Comparison of ENCODE assay signal across 7 cellular contexts in the genomic region with DNA sequence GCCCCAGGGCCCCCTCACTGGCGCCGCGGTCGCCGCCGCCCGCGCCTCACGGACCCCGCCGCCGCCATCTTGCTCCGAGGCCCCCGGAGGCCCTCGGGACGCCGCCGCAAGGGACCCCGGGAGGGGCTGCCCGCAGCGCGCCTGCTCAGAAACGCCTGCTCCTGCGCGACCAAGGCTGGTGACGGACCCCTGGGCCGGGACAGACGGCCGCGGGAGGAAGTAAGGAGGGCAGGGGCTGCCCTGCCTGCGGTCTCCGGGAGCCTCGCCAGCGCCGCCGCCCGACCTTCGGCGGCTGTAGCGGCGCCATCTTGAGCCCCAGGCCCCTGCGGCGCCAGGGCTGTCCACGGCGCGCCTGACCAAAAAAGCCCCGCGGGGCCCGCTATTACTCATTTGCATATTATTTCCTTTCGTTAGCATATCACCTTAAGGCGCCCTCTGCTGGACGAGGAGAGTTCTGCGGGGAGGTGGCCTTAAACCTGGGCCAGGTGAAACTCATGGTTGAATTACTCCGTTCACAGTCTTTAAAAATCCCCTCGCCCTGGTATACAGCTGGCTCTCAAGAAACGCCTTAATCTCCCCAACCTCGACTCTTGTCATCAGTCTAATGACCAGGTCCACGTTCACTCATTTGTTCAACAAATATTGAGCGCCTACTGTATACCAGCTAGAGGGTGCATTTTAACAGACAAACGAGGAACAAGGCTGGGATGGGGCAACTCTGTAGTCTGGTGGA. TPM values are rescaled to one million over a fixed set of nuclear protein-coding genes. Genes with fewer than 3 reads are reported as not detected.
DNase-seq lines count a peak whose midpoint lies in the region; ATAC-seq, FAIRE-seq and TF ChIP-seq lines count a peak whose summit lies in the region.

TSS of gene REXO1 (minus strand) at position 85 of the 733 bp plus-strand sequence. CDS start 125 bp downstream, outside the sequence.

- H3K79me2 ChIP-seq in astrocyte (ENCODE audit: insufficient read depth, low read length), result peaks cover 69% of the 10 kb centered on the region

- peak; percentile 23 for FAIRE-seq in astrocyte (lab: Jason Lieb, UNC)

- H3K27me3 ChIP-seq in astrocyte (ENCODE audit: insufficient read depth, low read length), result no peaks in the 10 kb centered on the region

- no peaks in the 10 kb centered on the region for H3K9me3 ChIP-seq in astrocyte (ENCODE audit: insufficient read depth, low read depth, low read length)

- peaks cover 14% of the 10 kb centered on the region for H3K4me1 ChIP-seq in astrocyte (ENCODE audit: insufficient read depth, low read length)

- H3K4me1 Mint-ChIP-seq in astrocyte (ENCODE audit: low read depth, unreplicated experiment), result peaks cover 15% of the 10 kb centered on the region

- no peaks in the 10 kb centered on the region for H3K27me3 Mint-ChIP-seq in astrocyte (ENCODE audit: low read depth, unreplicated experiment)

- TF ChIP-seq CTCF in astrocyte (IDR thresholded peaks at IDR 0.05; ENCODE audit: insufficient read depth, low read depth, low read length) (peak; percentile 92), retinal pigment epithelial cell (conservative IDR thresholded peaks at IDR 0.05; ENCODE audit: low read depth, low read length) (peak; percentile 93)

- H3K9ac ChIP-seq in astrocyte (ENCODE audit: low read length), result peak within 1 kb of the TSS; percentile 99

- peak within 1 kb of the TSS; percentile 99 for H3K27ac Mint-ChIP-seq in astrocyte (ENCODE audit: unreplicated experiment)

- H3K27ac ChIP-seq in astrocyte (ENCODE audit: low read depth, low read length), result peak within 1 kb of the TSS; percentile 100

- ATAC-seq in GM18505 (IDR thresholded peaks at IDR 0.05; ENCODE audit: unreplicated experiment) (peak; percentile 62), HG02973 (IDR thresholded peaks at IDR 0.05; ENCODE audit: unreplicated experiment) (peak; percentile 41)

- peak within 1 kb of the TSS; percentile 96 for H3K4me3 ChIP-seq in astrocyte (ENCODE audit: insufficient read depth, low read depth, low read length)
- peak within 1 kb of the TSS; percentile 92 for H3K4me3 ChIP-seq in retinal pigment epithelial cell (ENCODE audit: low read length)

- H4K20me1 ChIP-seq in astrocyte (ENCODE audit: insufficient read depth, low read length), result peaks cover 80% of the 10 kb centered on the region

- no peaks in the 10 kb centered on the region for H3K36me3 Mint-ChIP-seq in astrocyte (ENCODE audit: low read depth, unreplicated experiment)

- peak; percentile 73 for TF ChIP-seq POLR2A in GM18505 (IDR thresholded peaks at IDR 0.05; ENCODE audit: borderline replicate concordance, extremely low read depth, insufficient read depth, insufficient read length)

- DNase-seq in NCI-H2029 (lab: John Stamatoyannopoulos, UW) (peak; percentile 93), T-helper 22 cell (ENCODE audit: low read depth) (peak; percentile 91), astrocyte (ENCODE audit: low read depth) (peak; percentile 74), hippocampal formation (lab: John Stamatoyannopoulos, UW) (peak; percentile 86 to 93), retinal pigment epithelial cell (ENCODE audit: low read depth) (peak; percentile 59)

- H3K4me3 Mint-ChIP-seq in astrocyte (ENCODE audit: unreplicated experiment), result peak within 1 kb of the TSS; percentile 95

- peak within 1 kb of the TSS; percentile 96 for H3K4me2 ChIP-seq in astrocyte (ENCODE audit: low read length)

- peak within 1 kb of the TSS; percentile 95 for H2AFZ ChIP-seq in astrocyte (ENCODE audit: low read depth, low read length)

- no peaks in the 10 kb centered on the region for H3K9me3 Mint-ChIP-seq in astrocyte (ENCODE audit: unreplicated experiment)

- no peaks in the 10 kb centered on the region for H3K36me3 ChIP-seq in astrocyte (ENCODE audit: insufficient read depth, low read length)

RNA-seq across cellular contexts. Expression of gene REXO1, which starts in this region (rescaled TPM):
- total RNA-seq in astrocyte, result 35.5 and 36.2 TPM in 2 replicates

Comparison
In these comparisons a context has a peak if more than half of its experiments do, and no peak if none do; other contexts are left out.
1. Peak in every context shown above with its lines: DNase-seq, ATAC-seq, H3K4me3 ChIP-seq and H3K27ac ChIP-seq.